In the genomic region with DNA sequence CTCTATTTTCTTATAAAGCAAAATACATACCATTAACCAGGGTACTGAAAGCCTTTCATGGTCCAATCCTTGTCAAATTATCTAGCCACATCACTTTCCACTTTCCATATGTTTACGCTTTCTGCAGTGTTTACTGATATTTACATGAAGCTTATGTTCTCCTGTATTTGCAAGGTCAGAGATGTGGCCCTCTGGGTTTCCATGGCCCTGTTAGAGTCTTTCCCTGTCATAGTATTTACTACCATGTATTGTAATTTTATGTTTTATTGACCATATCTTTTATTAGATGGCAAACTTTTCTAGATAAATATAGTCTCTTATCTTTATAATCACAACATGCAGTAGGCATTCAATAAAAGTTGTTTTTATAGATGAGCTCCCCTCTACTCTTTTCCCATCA, we compare ENCODE assay signal across 15 cellular contexts. TPM values are rescaled to one million over a fixed set of nuclear protein-coding genes. Genes with fewer than 3 reads are reported as not detected.
A peak's percentile ranks its signal among the peaks of the same experiment; 100 is the strongest.
DNase-seq lines count a peak whose midpoint lies in the region; ATAC-seq and TF ChIP-seq lines count a peak whose summit lies in the region.
"Had no signal": no experiment of that assay in that cellular context is flagged by ENCODE, and none has a peak within 500 bp of the region (broad histone marks: within the 10 kb centered on the region; RNA-seq: fewer than 3 reads in every experiment).

No MANE protein-coding gene starts in this region.

- no peak overlapping the region for H2BK12ac ChIP-seq in mesenchymal stem cell (ENCODE audit: low read length in 2 of 2)

- H3K4me3 ChIP-seq in SK-N-MC (no peak overlapping the region), mesenchymal stem cell (ENCODE audit: insufficient read depth in 1 of 2, low read depth in 1 of 2, low read length in 2 of 2) (no peak overlapping the region)

- DNase-seq in CD14-positive monocyte (ENCODE audit: low spot score) (no peak), SK-N-MC (ENCODE audit: low read depth, low spot score) (no peak), mesenchymal stem cell (peak; percentile 4), Kasumi-1 (lab: John Stamatoyannopoulos, UW) (no peak)
- DNase-seq: CD4-positive, alpha-beta memory T cell; COR-L47; DMS153; DMS79 treated with DMSO at 0.1 percent for 48 hours; EL; HCEC 1CT; HFFc6; KG1 had no signal

- H3K27ac Mint-ChIP-seq in CD14-positive monocyte = peak overlapping the region; percentile 36 to 88 (median 83)
- H3K27ac Mint-ChIP-seq: CD4-positive, alpha-beta memory T cell; HFFc6; IgD-negative memory B cell had no signal

- no peak overlapping the region for H2AK5ac ChIP-seq in mesenchymal stem cell (ENCODE audit: low read length, severe bottlenecking)

- H3K9me3 Mint-ChIP-seq in CD14-positive monocyte = peaks cover 0 to 10% (median 2%) of the 10 kb centered on the region in 7 donors

- no peak overlapping the region for H4K91ac ChIP-seq in mesenchymal stem cell (ENCODE audit: low read length)

- no peaks in the 10 kb centered on the region for H3K27me3 ChIP-seq in mesenchymal stem cell (ENCODE audit: control insufficient read depth in 1 of 2, insufficient read depth in 1 of 2, low read length in 2 of 2)

- peaks cover 1 to 3% of the 10 kb centered on the region in 2 donors for H3K36me3 Mint-ChIP-seq in CD14-positive monocyte
- H3K36me3 Mint-ChIP-seq: CD4-positive, alpha-beta memory T cell had no signal

- H2AFZ ChIP-seq in mesenchymal stem cell (ENCODE audit: low read depth, low read length) = no peak overlapping the region

- intact Hi-C loops in CD14-positive monocyte (cut with micrococcal nuclease) = no loop called here

- H3K18ac ChIP-seq in mesenchymal stem cell (ENCODE audit: low read depth in 1 of 2, low read length in 2 of 2) = no peak overlapping the region

- no peak for TF ChIP-seq CTCF in CD14-positive monocyte (IDR thresholded peaks at IDR 0.05)

- H3K4me3 Mint-ChIP-seq in CD14-positive monocyte = peak overlapping the region in 1 of 2 donors; percentile 56
- H3K4me3 Mint-ChIP-seq: CD4-positive, alpha-beta memory T cell; HFFc6; IgD-negative memory B cell had no signal

- no peak overlapping the region for H2BK15ac ChIP-seq in mesenchymal stem cell (ENCODE audit: low read depth, poor library complexity, severe bottlenecking)

- H3K9me3 ChIP-seq in SK-N-MC (ENCODE audit: low read depth, low read length) = no peaks in the 10 kb centered on the region
- H3K9me3 ChIP-seq in mesenchymal stem cell (ENCODE audit: control insufficient read depth, low read length) = no peaks in the 10 kb centered on the region

- H3K36me3 ChIP-seq in SK-N-MC (ENCODE audit: insufficient read depth, low read length) (no peaks in the 10 kb centered on the region), mesenchymal stem cell (ENCODE audit: control insufficient read depth in 1 of 2, insufficient read depth in 2 of 2, low read depth in 1 of 2, low read length in 2 of 2) (no peaks in the 10 kb centered on the region)

- no peak overlapping the region for H3K14ac ChIP-seq in mesenchymal stem cell (ENCODE audit: low read length in 2 of 2)

- H2BK5ac ChIP-seq in mesenchymal stem cell (ENCODE audit: low read depth, low read length, poor library complexity, severe bottlenecking) = no peak overlapping the region

- H3K4me2 ChIP-seq in mesenchymal stem cell (ENCODE audit: low read length, poor library complexity, severe bottlenecking) = no peak overlapping the region

- H3K4ac ChIP-seq in mesenchymal stem cell (ENCODE audit: low read depth in 1 of 2, low read length in 2 of 2) = no peak overlapping the region

- peaks cover 0 to 7% (median 0%) of the 10 kb centered on the region in 3 donors for H3K27me3 Mint-ChIP-seq in CD14-positive monocyte (ENCODE audit: low read depth in 3 of 3)
- H3K27me3 Mint-ChIP-seq: IgD-negative memory B cell had no signal

- no peak for ATAC-seq in HG02798 (IDR thresholded peaks at IDR 0.05; ENCODE audit: poor library complexity, unreplicated experiment)
- no peak for ATAC-seq in GM19351 (IDR thresholded peaks at IDR 0.05; ENCODE audit: unreplicated experiment)

- H4K8ac ChIP-seq in mesenchymal stem cell (ENCODE audit: low read length) = no peak overlapping the region

- 0% methylated on average over 1 of the region's 1 CpG for WGBS in mesenchymal stem cell

- no peak overlapping the region for H3K9ac ChIP-seq in SK-N-MC (ENCODE audit: insufficient read length)
- no peak overlapping the region for H3K9ac ChIP-seq in mesenchymal stem cell (ENCODE audit: low read length)

- no peaks in the 10 kb centered on the region for H3K4me1 ChIP-seq in mesenchymal stem cell (ENCODE audit: control insufficient read depth, insufficient read depth, low read depth, low read length)

- peaks cover 43% of the 10 kb centered on the region for H3K4me1 Mint-ChIP-seq in CD14-positive monocyte
- H3K4me1 Mint-ChIP-seq: CD4-positive, alpha-beta memory T cell had no signal

- H2BK120ac ChIP-seq in mesenchymal stem cell (ENCODE audit: low read depth, low read length) = no peak overlapping the region

- H3K79me1 ChIP-seq in mesenchymal stem cell (replicated peaks; ENCODE audit: low read length, poor library complexity, severe bottlenecking) = no peaks in the 10 kb centered on the region

- H3K27ac ChIP-seq in SK-N-MC (peak overlapping the region; percentile 43; the same call in 1 of the 2 replicates), mesenchymal stem cell (ENCODE audit: low read length, poor library complexity, severe bottlenecking) (no peak overlapping the region)

- no peak overlapping the region for H3K23ac ChIP-seq in mesenchymal stem cell (ENCODE audit: low read length in 2 of 2)

RNA-seq across cellular contexts. Expression of gene IGF1, which starts 23.5 kb away (rescaled TPM):
- not detected for polyA plus RNA-seq in CD14-positive monocyte
- polyA plus RNA-seq in mesenchymal stem cell (2013, experiment 1 of 2) = not detected
- not detected for polyA plus RNA-seq in mesenchymal stem cell (2013, experiment 2 of 2)
- polyA plus RNA-seq: CD4-positive, alpha-beta memory T cell had no signal
